In the genomic region with DNA sequence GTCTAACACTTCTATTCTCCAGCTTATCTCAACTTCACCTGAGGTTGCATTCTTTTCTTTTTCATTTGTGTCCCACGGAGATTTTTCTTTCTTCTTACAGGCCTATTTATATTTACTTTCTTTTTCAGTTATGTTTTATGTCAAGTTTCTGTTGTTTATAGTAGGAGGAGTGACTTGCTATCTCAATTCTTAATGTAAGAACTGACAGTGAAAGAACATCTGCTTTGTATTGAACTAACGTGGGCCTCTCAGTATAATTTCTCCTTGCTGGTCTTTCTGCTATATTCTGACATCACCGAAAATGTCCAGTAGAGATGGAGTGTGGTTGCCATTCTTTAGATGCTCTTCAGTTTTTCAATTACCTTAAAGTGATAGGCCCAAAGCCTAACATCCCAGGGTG, we compare ENCODE assay signal across 10 cellular contexts.
DNase-seq lines count a peak whose midpoint lies in the region; ATAC-seq and TF ChIP-seq lines count a peak whose summit lies in the region.
"Had no signal": no experiment of that assay in that cellular context is flagged by ENCODE, and none has a peak within 500 bp of the region (broad histone marks: within the 10 kb centered on the region; RNA-seq: fewer than 3 reads in every experiment).

No MANE protein-coding gene starts in this region.

- H3K36me3 ChIP-seq in neuron (ENCODE audit: insufficient read depth, low read length) (no peaks in the 10 kb centered on the region), breast epithelium (no peaks in the 10 kb centered on the region), H7 (replicated peaks; ENCODE audit: control insufficient read depth, insufficient read depth, low read length) (no peaks in the 10 kb centered on the region)
- no peaks in the 10 kb centered on the region for H3K36me3 ChIP-seq in naive thymus-derived CD4-positive, alpha-beta T cell (ENCODE audit: control insufficient read depth in 2 of 3, insufficient read depth in 3 of 3, low read length in 3 of 3)
- H3K36me3 ChIP-seq: lower lobe of right lung had no signal

- no peak overlapping the region for H3K4me3 Mint-ChIP-seq in naive thymus-derived CD4-positive, alpha-beta T cell

- CTCF ChIA-PET in naive thymus-derived CD4-positive, alpha-beta T cell (lab: Charles Lee): no interaction called here

- no peak for TF ChIP-seq POLR2A in breast epithelium (IDR thresholded peaks at IDR 0.05)

- H3K4me1 Mint-ChIP-seq in naive thymus-derived CD4-positive, alpha-beta T cell: peaks cover 0 to 7% (median 0%) of the 10 kb centered on the region in 7 donors

- peaks cover 0 to 8% (median 6%) of the 10 kb centered on the region in 5 donors for H3K27me3 Mint-ChIP-seq in naive thymus-derived CD4-positive, alpha-beta T cell

- H3K4me3 ChIP-seq in neuron (ENCODE audit: low read length): no peak overlapping the region
- H3K4me3 ChIP-seq in naive thymus-derived CD4-positive, alpha-beta T cell (ENCODE audit: low read length): no peak overlapping the region
- H3K4me3 ChIP-seq in breast epithelium: no peak overlapping the region
- no peak overlapping the region for H3K4me3 ChIP-seq in H7 (ENCODE audit: insufficient read depth, low read depth, low read length)
- H3K4me3 ChIP-seq: lower lobe of right lung had no signal

- H3K27me3 ChIP-seq in neuron (ENCODE audit: insufficient read depth, low read length) (no peaks in the 10 kb centered on the region), breast epithelium (no peaks in the 10 kb centered on the region), H7 (ENCODE audit: control insufficient read depth, insufficient read depth, low read length) (no peaks in the 10 kb centered on the region)
- H3K27me3 ChIP-seq in naive thymus-derived CD4-positive, alpha-beta T cell (ENCODE audit: control insufficient read depth in 2 of 2, insufficient read depth in 2 of 2, low read length in 2 of 2): no peaks in the 10 kb centered on the region

- intact Hi-C loops in naive thymus-derived CD4-positive, alpha-beta T cell (cut with micrococcal nuclease): loop anchor here (1.0 kb wide), 2 partner anchors 628 to 630 kb away; no protein-coding TSS in a partner anchor
- intact Hi-C loops in breast epithelium (cut with DNase I; ENCODE audit: low total_unique reads): no loop called here

- peak overlapping the region; percentile 76 for H2AFZ ChIP-seq in neuron (ENCODE audit: low read depth, low read length)

- no peak for TF ChIP-seq CTCF in breast epithelium (IDR thresholded peaks at IDR 0.05)

- H3K9me3 Mint-ChIP-seq in naive thymus-derived CD4-positive, alpha-beta T cell: no peaks in the 10 kb centered on the region

- DNase-seq in stimulated activated CD4-positive, alpha-beta T cell treated with anti-CD3 and anti-CD28 coated beads, Interleukin-4, amount 100 ng/mL, for 24 hours: no peak
- DNase-seq in naive thymus-derived CD4-positive, alpha-beta T cell: no peak
- DNase-seq in breast epithelium (ENCODE audit: low spot score in 2 of 2) (no peak), H7 (no peak)
- DNase-seq: DMS53, lower lobe of right lung had no signal

- ATAC-seq in GM18873 (IDR thresholded peaks at IDR 0.05; ENCODE audit: low FRiP score, unreplicated experiment): peak; percentile 72
- ATAC-seq in GM21723 (IDR thresholded peaks at IDR 0.05; ENCODE audit: unreplicated experiment): peak; percentile 89
- peak; percentile 76 for ATAC-seq in HG03159 (IDR thresholded peaks at IDR 0.05; ENCODE audit: unreplicated experiment)
- ATAC-seq in naive thymus-derived CD4-positive, alpha-beta T cell: no peak
- ATAC-seq: lower lobe of right lung had no signal

- POLR2A ChIA-PET in naive thymus-derived CD4-positive, alpha-beta T cell (lab: Charles Lee): no interaction called here

- H3K27ac Mint-ChIP-seq in naive thymus-derived CD4-positive, alpha-beta T cell: no peak overlapping the region

- no peak overlapping the region for H3K27ac ChIP-seq in naive thymus-derived CD4-positive, alpha-beta T cell (ENCODE audit: low read depth, low read length)
- H3K27ac ChIP-seq in breast epithelium: no peak overlapping the region
- H3K27ac ChIP-seq: lower lobe of right lung had no signal

- H3K4me1 ChIP-seq in neuron (ENCODE audit: insufficient read depth, low read length): peaks cover 14% of the 10 kb centered on the region
- no peaks in the 10 kb centered on the region for H3K4me1 ChIP-seq in naive thymus-derived CD4-positive, alpha-beta T cell (ENCODE audit: control insufficient read depth in 2 of 2, insufficient read depth in 2 of 2, low read length in 2 of 2)
- H3K4me1 ChIP-seq in breast epithelium: no peaks in the 10 kb centered on the region
- H3K4me1 ChIP-seq: lower lobe of right lung had no signal

- no peaks in the 10 kb centered on the region for H3K36me3 Mint-ChIP-seq in naive thymus-derived CD4-positive, alpha-beta T cell

- no peaks in the 10 kb centered on the region for H3K9me3 ChIP-seq in neuron (ENCODE audit: low read length)
- no peaks in the 10 kb centered on the region for H3K9me3 ChIP-seq in naive thymus-derived CD4-positive, alpha-beta T cell (ENCODE audit: control insufficient read depth in 2 of 3, low read length in 3 of 3)
- no peaks in the 10 kb centered on the region for H3K9me3 ChIP-seq in breast epithelium
- H3K9me3 ChIP-seq: lower lobe of right lung had no signal
